21 cellular contexts compared by ENCODE assay signal in the genomic region with DNA sequence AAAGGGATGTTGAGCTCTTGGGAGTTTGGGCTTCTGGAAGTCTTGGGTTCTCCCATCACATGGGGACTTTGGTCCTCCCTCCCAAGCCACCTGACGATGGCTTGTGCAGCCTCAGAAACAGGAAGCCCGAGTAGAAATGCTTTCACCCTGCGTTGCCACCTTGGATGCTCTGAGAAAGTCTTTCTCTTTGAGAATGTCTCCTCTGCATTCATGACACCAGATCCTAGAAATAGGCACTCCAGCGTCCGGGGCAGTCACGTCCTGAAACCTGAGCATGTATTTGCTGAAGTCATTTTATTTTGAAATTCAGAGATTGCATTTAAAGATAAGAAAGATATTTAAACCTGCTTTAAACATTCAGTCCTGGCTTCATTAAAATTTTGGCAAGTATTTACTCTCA. TPM values are rescaled to one million over a fixed set of nuclear protein-coding genes. Genes with fewer than 3 reads are reported as not detected.
A peak's percentile ranks its signal among the peaks of the same experiment; 100 is the strongest.
DNase-seq lines count a peak whose midpoint lies in the region; ATAC-seq and TF ChIP-seq lines count a peak whose summit lies in the region.
"Had no signal": no experiment of that assay in that cellular context is flagged by ENCODE, and none has a peak within 500 bp of the region (broad histone marks: within the 10 kb centered on the region; RNA-seq: fewer than 3 reads in every experiment).

No MANE protein-coding gene starts in this region.

- H3K9me2 ChIP-seq in GM23338 (ENCODE audit: insufficient read depth): no peaks in the 10 kb centered on the region

- H3K27me3 ChIP-seq in GM23338 (ENCODE audit: insufficient read depth) (no peaks in the 10 kb centered on the region), HUES6 (ENCODE audit: control insufficient read depth, insufficient read depth, low read length) (no peaks in the 10 kb centered on the region), psoas muscle (ENCODE audit: insufficient read depth in 3 of 3, low read length in 2 of 3) (no peaks in the 10 kb centered on the region)
- H3K27me3 ChIP-seq: BE2C; BLaER1 treated with 17β-estradiol and CSF1 and Interleukin-3, amounts not matched to agents 10 nM and 100 nM had no signal

- H3K9me3 Mint-ChIP-seq in GM23338: no peaks in the 10 kb centered on the region
- H3K9me3 Mint-ChIP-seq: CD4-positive, alpha-beta memory T cell had no signal

- intact Hi-C loops in psoas muscle (cut with DNase I): no loop called here

- H3K4me1 Mint-ChIP-seq in GM23338: peaks cover 21% of the 10 kb centered on the region
- H3K4me1 Mint-ChIP-seq: CD4-positive, alpha-beta memory T cell had no signal

- no peak overlapping the region for H2AFZ ChIP-seq in GM23338
- H2AFZ ChIP-seq: GM23248 had no signal

- H3K36me3 ChIP-seq in GM23338 (ENCODE audit: insufficient read depth) (peaks cover 34% of the 10 kb centered on the region), HUES6 (ENCODE audit: control insufficient read depth, insufficient read depth, low read length) (peaks cover 96% of the 10 kb centered on the region), psoas muscle (ENCODE audit: insufficient read depth in 1 of 2, low read depth in 1 of 2) (peaks cover 20 to 100% of the 10 kb centered on the region in 2 donors)

- no peak overlapping the region for H3K9ac ChIP-seq in HUES6 (ENCODE audit: low read length)
- H3K9ac ChIP-seq: BLaER1 treated with 17β-estradiol and CSF1 and Interleukin-3, amounts not matched to agents 10 nM and 100 nM; GM23248 had no signal

- H3K27ac Mint-ChIP-seq in GM23338: peak overlapping the region; percentile 90

- peak overlapping the region; percentile 39 for H3K4me2 ChIP-seq in GM23338
- H3K4me2 ChIP-seq: A549; BLaER1 treated with 17β-estradiol and CSF1 and Interleukin-3, amounts not matched to agents 10 nM and 100 nM had no signal

- 35 to 63% (median 50%) methylated on average over 6 of the region's 6 CpGs for WGBS in psoas muscle, 3 donors

- H3K27ac ChIP-seq in GM23338 (ENCODE audit: low read depth): peak overlapping the region; percentile 70
- H3K27ac ChIP-seq in HUES6 (ENCODE audit: low read depth, low read length): peak overlapping the region; percentile 77
- peak overlapping the region; percentile 15 for H3K27ac ChIP-seq in psoas muscle
- H3K27ac ChIP-seq: A549; BLaER1 treated with 17β-estradiol and CSF1 and Interleukin-3, amounts not matched to agents 10 nM and 100 nM; GM23248 had no signal

- no peak for DNase-seq in GM23338 (ENCODE audit: low spot score)
- DNase-seq in astrocyte of the hippocampus (ENCODE audit: low read depth, low spot score): peak; percentile 11
- no peak for DNase-seq in psoas muscle
- DNase-seq in activated CD4-positive, CD25-positive, alpha-beta regulatory T cell (lab: John Stamatoyannopoulos, UW): no peak
- no peak for DNase-seq in NCI-H69 (lab: John Stamatoyannopoulos, UW)
- DNase-seq: 8988T; ACHN; AML-193; BE2C; Calu3; CD4-positive, alpha-beta memory T cell; COR-L47; DMS53; DMS79 treated with DMSO at 0.1 percent for 48 hours; GF-D8; GM23248; HCEC 1CT had no signal

- peaks cover 96% of the 10 kb centered on the region for H3K36me3 Mint-ChIP-seq in GM23338 (ENCODE audit: low read depth)

- 0 out of 2 replicates have a peak, but pooled peaks cover 16% of the 10 kb centered on the region for H3F3A ChIP-seq in GM23338 (replicated peaks; ENCODE audit: low read depth)

- no peak for TF ChIP-seq CTCF in GM23338 (conservative IDR thresholded peaks at IDR 0.05; ENCODE audit: low read depth in 2 of 2)
- TF ChIP-seq CTCF in psoas muscle (IDR thresholded peaks at IDR 0.05): no peak

- H3K9me3 ChIP-seq in HUES6 (ENCODE audit: control insufficient read depth, insufficient read depth, low read depth, low read length) (no peaks in the 10 kb centered on the region), psoas muscle (no peaks in the 10 kb centered on the region)
- H3K9me3 ChIP-seq: A549; BE2C; BLaER1 treated with 17β-estradiol and CSF1 and Interleukin-3, amounts not matched to agents 10 nM and 100 nM had no signal

- no peak; the same call in 2 of the 3 replicates for ATAC-seq in GM23338
- ATAC-seq in psoas muscle: peak in 3 of 4 donors; percentile 42 to 72 (median 53)
- ATAC-seq in GM19463 (IDR thresholded peaks at IDR 0.05; ENCODE audit: unreplicated experiment): no peak
- ATAC-seq: A549 had no signal

- H3K79me2 ChIP-seq in GM23338 (replicated peaks; ENCODE audit: insufficient read depth): no peaks in the 10 kb centered on the region

- H3K4me3 ChIP-seq in GM23338 (no peak overlapping the region), HUES6 (ENCODE audit: low read depth, low read length) (no peak overlapping the region), psoas muscle (no peak overlapping the region)
- H3K4me3 ChIP-seq: A549; BLaER1 treated with 17β-estradiol and CSF1 and Interleukin-3, amounts not matched to agents 10 nM and 100 nM; GM23248 had no signal

- H4K20me1 ChIP-seq in GM23338 (replicated peaks; ENCODE audit: insufficient read depth): peaks cover 9% of the 10 kb centered on the region

- H3K4me3 Mint-ChIP-seq in GM23338: no peak overlapping the region
- H3K4me3 Mint-ChIP-seq: CD4-positive, alpha-beta memory T cell had no signal

- H3K4me1 ChIP-seq in GM23338 (ENCODE audit: insufficient read depth): peaks cover 6% of the 10 kb centered on the region; the same call in 1 of the 2 replicates
- H3K4me1 ChIP-seq in HUES6 (ENCODE audit: control insufficient read depth, insufficient read depth, low read length): peaks cover 11% of the 10 kb centered on the region; the same call in 1 of the 2 replicates
- H3K4me1 ChIP-seq in psoas muscle: no peaks in the 10 kb centered on the region
- H3K4me1 ChIP-seq: A549; BE2C; BLaER1 treated with 17β-estradiol and CSF1 and Interleukin-3, amounts not matched to agents 10 nM and 100 nM had no signal

- no peaks in the 10 kb centered on the region for H3K27me3 Mint-ChIP-seq in GM23338 (ENCODE audit: insufficient read depth, low read depth, poor library complexity)
- H3K27me3 Mint-ChIP-seq: CD4-positive, alpha-beta memory T cell had no signal

TF ChIP-seq in GM23338, 12 proteins besides CTCF, POLR2A, EP300 and RAD21:
- TF ChIP-seq, protein P1, sequence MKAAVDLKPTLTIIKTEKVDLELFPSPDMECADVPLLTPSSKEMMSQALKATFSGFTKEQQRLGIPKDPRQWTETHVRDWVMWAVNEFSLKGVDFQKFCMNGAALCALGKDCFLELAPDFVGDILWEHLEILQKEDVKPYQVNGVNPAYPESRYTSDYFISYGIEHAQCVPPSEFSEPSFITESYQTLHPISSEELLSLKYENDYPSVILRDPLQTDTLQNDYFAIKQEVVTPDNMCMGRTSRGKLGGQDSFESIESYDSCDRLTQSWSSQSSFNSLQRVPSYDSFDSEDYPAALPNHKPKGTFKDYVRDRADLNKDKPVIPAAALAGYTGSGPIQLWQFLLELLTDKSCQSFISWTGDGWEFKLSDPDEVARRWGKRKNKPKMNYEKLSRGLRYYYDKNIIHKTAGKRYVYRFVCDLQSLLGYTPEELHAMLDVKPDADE (IDR thresholded peaks at IDR 0.05): no peak
- TF ChIP-seq, protein P2, sequence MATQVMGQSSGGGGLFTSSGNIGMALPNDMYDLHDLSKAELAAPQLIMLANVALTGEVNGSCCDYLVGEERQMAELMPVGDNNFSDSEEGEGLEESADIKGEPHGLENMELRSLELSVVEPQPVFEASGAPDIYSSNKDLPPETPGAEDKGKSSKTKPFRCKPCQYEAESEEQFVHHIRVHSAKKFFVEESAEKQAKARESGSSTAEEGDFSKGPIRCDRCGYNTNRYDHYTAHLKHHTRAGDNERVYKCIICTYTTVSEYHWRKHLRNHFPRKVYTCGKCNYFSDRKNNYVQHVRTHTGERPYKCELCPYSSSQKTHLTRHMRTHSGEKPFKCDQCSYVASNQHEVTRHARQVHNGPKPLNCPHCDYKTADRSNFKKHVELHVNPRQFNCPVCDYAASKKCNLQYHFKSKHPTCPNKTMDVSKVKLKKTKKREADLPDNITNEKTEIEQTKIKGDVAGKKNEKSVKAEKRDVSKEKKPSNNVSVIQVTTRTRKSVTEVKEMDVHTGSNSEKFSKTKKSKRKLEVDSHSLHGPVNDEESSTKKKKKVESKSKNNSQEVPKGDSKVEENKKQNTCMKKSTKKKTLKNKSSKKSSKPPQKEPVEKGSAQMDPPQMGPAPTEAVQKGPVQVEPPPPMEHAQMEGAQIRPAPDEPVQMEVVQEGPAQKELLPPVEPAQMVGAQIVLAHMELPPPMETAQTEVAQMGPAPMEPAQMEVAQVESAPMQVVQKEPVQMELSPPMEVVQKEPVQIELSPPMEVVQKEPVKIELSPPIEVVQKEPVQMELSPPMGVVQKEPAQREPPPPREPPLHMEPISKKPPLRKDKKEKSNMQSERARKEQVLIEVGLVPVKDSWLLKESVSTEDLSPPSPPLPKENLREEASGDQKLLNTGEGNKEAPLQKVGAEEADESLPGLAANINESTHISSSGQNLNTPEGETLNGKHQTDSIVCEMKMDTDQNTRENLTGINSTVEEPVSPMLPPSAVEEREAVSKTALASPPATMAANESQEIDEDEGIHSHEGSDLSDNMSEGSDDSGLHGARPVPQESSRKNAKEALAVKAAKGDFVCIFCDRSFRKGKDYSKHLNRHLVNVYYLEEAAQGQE (IDR thresholded peaks at IDR 0.05; ENCODE audit: unreplicated experiment): no peak
- TF ChIP-seq ZNF331 (CRISPR knock-in tag; IDR thresholded peaks at IDR 0.05; ENCODE audit: low read depth) (no peak), JUNB (IDR thresholded peaks at IDR 0.05; ENCODE audit: unreplicated experiment) (no peak)

RNA-seq across cellular contexts. Expression of a gene that starts 34.4 kb away (rescaled TPM):
- total RNA-seq in GM23338 (2014; rRNA removed; shearing (Covaris generic)): 121 and 195 TPM in 2 replicates
- polyA plus RNA-seq in GM23338 (2016; fragmentation: Nextera tagmentation; extraction: Ambion mirVana): 64.2 and 67.5 TPM in 2 replicates
- 100 to 1,000 TPM; 123 to 152 (median 137) TPM for total RNA-seq in psoas muscle
- 100 to 1,000 TPM in 1 of 3 donors, 10 to 100 TPM in 2; 75.4 to 180 (median 86.6) TPM for polyA plus RNA-seq in psoas muscle

RNA-seq across cellular contexts. Expression of a gene that starts 35.4 kb away (rescaled TPM):
- total RNA-seq in GM23338 (2014; rRNA removed; shearing (Covaris generic)): 107 and 110 TPM in 2 replicates
- 77.2 and 79.6 TPM in 2 replicates for polyA plus RNA-seq in GM23338 (2016; fragmentation: Nextera tagmentation; extraction: Ambion mirVana)
- total RNA-seq in psoas muscle: 10 to 100 TPM; 22.5 to 37.1 (median 26.4) TPM
- 10 to 100 TPM; 19.9 to 28.2 (median 26.6) TPM for polyA plus RNA-seq in psoas muscle

RNA-seq across cellular contexts. Expression of a gene that starts 53.2 kb away (rescaled TPM):
- 97.8 and 107 TPM in 2 replicates for total RNA-seq in GM23338 (2014; rRNA removed; shearing (Covaris generic))
- polyA plus RNA-seq in GM23338 (2016; fragmentation: Nextera tagmentation; extraction: Ambion mirVana): 34.5 and 36.5 TPM in 2 replicates
- total RNA-seq in psoas muscle: 10 to 100 TPM; 53.7 to 71.5 (median 67.8) TPM
- polyA plus RNA-seq in psoas muscle: 10 to 100 TPM; 35.7 to 67.5 (median 60.1) TPM

Comparison
In these comparisons a context has a peak if more than half of its experiments do, and no peak if none do; other contexts are left out.
1. ATAC-seq: peak in psoas muscle (3 of 4); none in GM23338 (single experiment) and GM19463 (single experiment).
2. H3K27ac ChIP-seq: peak in every context shown above with its lines; median percentile 77 in HUES6; 70 in GM23338; 15 in psoas muscle.